In genomic region chr7:5488286-5488878, GRCh38 we compare ENCODE assay signal across 20 cellular contexts. TPM values are rescaled to one million over a fixed set of nuclear protein-coding genes. Genes with fewer than 3 reads are reported as not detected.
DNase-seq lines count a peak whose midpoint lies in the region; ATAC-seq and TF ChIP-seq lines count a peak whose summit lies in the region.
"Had no signal": no experiment of that assay in that cellular context is flagged by ENCODE, and none has a peak within 500 bp of the region (broad histone marks: within the 10 kb centered on the region; RNA-seq: fewer than 3 reads in every experiment).

No MANE protein-coding gene starts in this region.

- POLR2A ChIA-PET in IMR-90 (lab: Charles Lee; ENCODE audit: unreplicated experiment) (no interaction called here), OCI-LY7 (lab: Charles Lee) (no interaction called here)

- H2AK9ac ChIP-seq in IMR-90 (replicated peaks; ENCODE audit: low read depth, low read length, poor library complexity), result peak overlapping the region; percentile 70

- H3K27ac ChIP-seq in IMR-90 (ENCODE audit: insufficient read depth, low read length) (no peak overlapping the region), tibial artery (no peak overlapping the region), OCI-LY7 (ENCODE audit: low read depth, low read length, poor library complexity, severe bottlenecking) (no peak overlapping the region)
- H3K27ac ChIP-seq: C4-2B, PC-9, SJCRH30 had no signal

- no peak overlapping the region for H2BK5ac ChIP-seq in IMR-90 (ENCODE audit: low read depth, low read length, poor library complexity, severe bottlenecking)

- DNase-seq in activated naive CD4-positive, alpha-beta T cell treated with anti-CD3 and anti-CD28 coated beads, Interleukin-2, amount 10 ng/mL, durations not matched to agents 7 days and 5 days, result peak; percentile 42
- DNase-seq in activated naive CD4-positive, alpha-beta T cell treated with anti-CD3 and anti-CD28 coated beads, Interleukin-2, amount 50 U/mL, for 16 hours, result no peak
- DNase-seq in IMR-90, result no peak
- peak; percentile 16 for DNase-seq in occipital lobe (lab: John Stamatoyannopoulos, UW)
- no peak for DNase-seq in tibial artery
- no peak for DNase-seq in OCI-LY7 (ENCODE audit: low spot score)
- DNase-seq: foreskin melanocyte, hippocampal formation, left ventricle myocardium superior, MG63, midbrain, NCI-H1436 treated with DMSO at 0.1 percent for 48 hours, NCI-H2227 treated with DMSO at 0.1 percent for 48 hours, SJCRH30 had no signal

- H3K23ac ChIP-seq in IMR-90 (ENCODE audit: low read depth, low read length), result no peak overlapping the region

- H3K9me3 ChIP-seq in IMR-90 (ENCODE audit: control insufficient read depth, insufficient read depth, low read length), result no peaks in the 10 kb centered on the region
- H3K9me3 ChIP-seq in tibial artery, result no peaks in the 10 kb centered on the region
- H3K9me3 ChIP-seq in OCI-LY7 (ENCODE audit: low read length), result no peaks in the 10 kb centered on the region
- H3K9me3 ChIP-seq: MG63, SJCRH30 had no signal

- H3K9me1 ChIP-seq in IMR-90 (ENCODE audit: insufficient read depth, low read length), result no peaks in the 10 kb centered on the region; the same call in 1 of the 2 replicates

- no peak overlapping the region for H2BK15ac ChIP-seq in IMR-90 (ENCODE audit: low read depth, low read length)

- no peaks in the 10 kb centered on the region for H3K9me2 ChIP-seq in OCI-LY7 (ENCODE audit: insufficient read depth, low read length)

- H3K4me1 Mint-ChIP-seq in activated naive CD4-positive, alpha-beta T cell treated with anti-CD3 and anti-CD28 coated beads, Interleukin-2, amount 10 ng/mL, durations not matched to agents 7 days and 5 days, result peaks cover 35% of the 10 kb centered on the region
- no peaks in the 10 kb centered on the region for H3K4me1 Mint-ChIP-seq in activated T-helper 17 cell treated with anti-CD3 and anti-CD28 coated beads, Interleukin-2, amount 50 U/mL, for 72 hours
- H3K4me1 Mint-ChIP-seq: nephron had no signal

- no peak overlapping the region for H3K18ac ChIP-seq in IMR-90 (ENCODE audit: low read depth, low read length)

- H4K20me1 ChIP-seq in IMR-90 (ENCODE audit: insufficient read depth, low read length) (peaks cover 40% of the 10 kb centered on the region), OCI-LY7 (ENCODE audit: insufficient read depth, low read length) (no peaks in the 10 kb centered on the region)

- no peak for TF ChIP-seq RAD21 in IMR-90 (IDR thresholded peaks at IDR 0.05; ENCODE audit: low read length)

- no peak overlapping the region for H3K56ac ChIP-seq in IMR-90 (ENCODE audit: extremely low read depth, insufficient read depth, low read length)

- peaks cover 2% of the 10 kb centered on the region; the same call in 1 of the 2 replicates for H3K4me1 ChIP-seq in IMR-90 (ENCODE audit: control insufficient read depth, insufficient read depth, low read length)
- H3K4me1 ChIP-seq in tibial artery, result peaks cover 0 to 10% (median 3%) of the 10 kb centered on the region in 4 donors
- H3K4me1 ChIP-seq in OCI-LY7 (ENCODE audit: insufficient read depth, low read length, poor library complexity, severe bottlenecking), result peaks cover 26% of the 10 kb centered on the region

- in situ Hi-C loops in IMR-90 (cut with MboI; ENCODE audit: low sequenced_read_pairs), result no loop called here

- H3K27me3 ChIP-seq in IMR-90 (ENCODE audit: control insufficient read depth, insufficient read depth, low read length) (no peaks in the 10 kb centered on the region), tibial artery (no peaks in the 10 kb centered on the region)
- H3K27me3 ChIP-seq: MG63, SJCRH30 had no signal

- no peak overlapping the region for H2BK20ac ChIP-seq in IMR-90 (ENCODE audit: low read depth, low read length)

- no peak for TF ChIP-seq POLR2A in IMR-90 (IDR thresholded peaks at IDR 0.05; ENCODE audit: low read depth, low read length)

- CTCF ChIA-PET in activated naive CD4-positive, alpha-beta T cell treated with anti-CD3 and anti-CD28 coated beads, Interleukin-2, amount 10 ng/mL, durations not matched to agents 7 days and 5 days (lab: Charles Lee), result interaction anchor here (0.5 to 1.2 kb wide), 2 partner anchors 176 to 323 kb away, joined by 3 to 4 read pairs; no protein-coding TSS in a partner anchor
- CTCF ChIA-PET in IMR-90 (lab: Yijun Ruan, JAX), result no interaction called here
- CTCF ChIA-PET in OCI-LY7 (lab: Charles Lee; ENCODE audit: unreplicated experiment), result no interaction called here

- no peak overlapping the region for H2AK5ac ChIP-seq in IMR-90 (ENCODE audit: low read depth, low read length)

- H3K36me3 ChIP-seq in IMR-90 (ENCODE audit: control insufficient read depth, insufficient read depth, low read length), result peaks cover 25% of the 10 kb centered on the region
- H3K36me3 ChIP-seq in tibial artery, result peaks cover 4 to 41% (median 8%) of the 10 kb centered on the region in 3 donors
- peaks cover 47% of the 10 kb centered on the region for H3K36me3 ChIP-seq in OCI-LY7 (ENCODE audit: insufficient read depth, low read length)
- H3K36me3 ChIP-seq: SJCRH30 had no signal

- H4K5ac ChIP-seq in IMR-90 (ENCODE audit: low read depth, low read length), result no peak overlapping the region

- H3K9me3 Mint-ChIP-seq in activated naive CD4-positive, alpha-beta T cell treated with anti-CD3 and anti-CD28 coated beads, Interleukin-2, amount 10 ng/mL, durations not matched to agents 7 days and 5 days, result no peaks in the 10 kb centered on the region
- H3K9me3 Mint-ChIP-seq in activated T-helper 17 cell treated with anti-CD3 and anti-CD28 coated beads, Interleukin-2, amount 50 U/mL, for 72 hours, result no peaks in the 10 kb centered on the region
- H3K9me3 Mint-ChIP-seq: H9, nephron had no signal

- H2BK120ac ChIP-seq in IMR-90 (ENCODE audit: low read depth, low read length), result no peak overlapping the region

- no peak overlapping the region for H3K9ac ChIP-seq in IMR-90 (ENCODE audit: low read depth, low read length)

- no peaks in the 10 kb centered on the region for H3K27me3 Mint-ChIP-seq in activated naive CD4-positive, alpha-beta T cell treated with anti-CD3 and anti-CD28 coated beads, Interleukin-2, amount 10 ng/mL, durations not matched to agents 7 days and 5 days
- H3K27me3 Mint-ChIP-seq in activated T-helper 17 cell treated with anti-CD3 and anti-CD28 coated beads, Interleukin-2, amount 50 U/mL, for 72 hours, result no peaks in the 10 kb centered on the region

- H4K91ac ChIP-seq in IMR-90 (ENCODE audit: insufficient read depth, low read depth, low read length), result no peak overlapping the region

- peak overlapping the region; percentile 44 for H3K4me3 Mint-ChIP-seq in activated naive CD4-positive, alpha-beta T cell treated with anti-CD3 and anti-CD28 coated beads, Interleukin-2, amount 10 ng/mL, durations not matched to agents 7 days and 5 days
- peak overlapping the region; percentile 36 for H3K4me3 Mint-ChIP-seq in activated T-helper 17 cell treated with anti-CD3 and anti-CD28 coated beads, Interleukin-2, amount 50 U/mL, for 72 hours
- H3K4me3 Mint-ChIP-seq: H9, nephron had no signal

- dilution Hi-C loops in IMR-90 (cut with HindIII; ENCODE audit: low sequenced_read_pairs, unreplicated experiment), result no loop called here

- H3K4ac ChIP-seq in IMR-90 (ENCODE audit: low read depth, low read length), result no peak overlapping the region

- H4K8ac ChIP-seq in IMR-90 (ENCODE audit: low read depth in 2 of 2, low read length in 2 of 2), result no peak overlapping the region

- peaks cover 7% of the 10 kb centered on the region for H3K36me3 Mint-ChIP-seq in activated naive CD4-positive, alpha-beta T cell treated with anti-CD3 and anti-CD28 coated beads, Interleukin-2, amount 10 ng/mL, durations not matched to agents 7 days and 5 days
- peaks cover 8% of the 10 kb centered on the region for H3K36me3 Mint-ChIP-seq in activated T-helper 17 cell treated with anti-CD3 and anti-CD28 coated beads, Interleukin-2, amount 50 U/mL, for 72 hours (ENCODE audit: low read depth)

- ATAC-seq in IMR-90 (ENCODE audit: low read depth), result no peak
- no peak for ATAC-seq in activated T-helper 17 cell treated with anti-CD3 and anti-CD28 coated beads, Interleukin-2, amount 50 U/mL, for 72 hours (replicated peaks)
- ATAC-seq in HG02885 (IDR thresholded peaks at IDR 0.05; ENCODE audit: poor library complexity, unreplicated experiment), result no peak

- TF ChIP-seq CTCF in IMR-90 (conservative IDR thresholded peaks at IDR 0.05; ENCODE audit: low read depth, low read length) (no peak), tibial artery (IDR thresholded peaks at IDR 0.05) (no peak), OCI-LY7 (conservative IDR thresholded peaks at IDR 0.05; ENCODE audit: low read length) (no peak)

- no peak overlapping the region for H3K4me3 ChIP-seq in IMR-90 (ENCODE audit: insufficient read depth, low read depth, low read length)
- no peak overlapping the region for H3K4me3 ChIP-seq in tibial artery
- H3K4me3 ChIP-seq in OCI-LY7 (ENCODE audit: low read depth, low read length, poor library complexity, severe bottlenecking), result no peak overlapping the region
- H3K4me3 ChIP-seq: MG63, PC-9, SJCRH30 had no signal

- no peak overlapping the region for H3K14ac ChIP-seq in IMR-90 (replicated peaks; ENCODE audit: low read depth, low read length)

- peaks cover 10 to 50% of the 10 kb centered on the region in 2 experiments for H3K79me1 ChIP-seq in IMR-90 (ENCODE audit: low read depth in 1 of 2, low read length in 2 of 2)

- H3K27ac Mint-ChIP-seq in activated naive CD4-positive, alpha-beta T cell treated with anti-CD3 and anti-CD28 coated beads, Interleukin-2, amount 10 ng/mL, durations not matched to agents 7 days and 5 days, result peak overlapping the region; percentile 33
- H3K27ac Mint-ChIP-seq in activated T-helper 17 cell treated with anti-CD3 and anti-CD28 coated beads, Interleukin-2, amount 50 U/mL, for 72 hours, result no peak overlapping the region
- H3K27ac Mint-ChIP-seq: nephron had no signal

- H2AFZ ChIP-seq in IMR-90 (replicated peaks; ENCODE audit: low read length, poor library complexity) (no peak overlapping the region), OCI-LY7 (ENCODE audit: low read length) (no peak overlapping the region)
- H2AFZ ChIP-seq: PC-9 had no signal

- H3K79me2 ChIP-seq in OCI-LY7 (ENCODE audit: insufficient read depth, low read depth, low read length), result no peaks in the 10 kb centered on the region

- no TSS peak for BruUV-seq in IMR-90 (replicated peaks; lab: Mats Ljungman, UMichigan)
- BruUV-seq in OCI-LY7 (replicated peaks; lab: Mats Ljungman, UMichigan), result no TSS peak

- H3K4me2 ChIP-seq in IMR-90 (ENCODE audit: low read depth, low read length) (no peak overlapping the region), OCI-LY7 (ENCODE audit: low read length) (no peak overlapping the region)
- H3K4me2 ChIP-seq: PC-9 had no signal

- WGBS in IMR-90 (ENCODE audit: extremely low coverage in 2 of 2, insufficient read length in 1 of 2), 2 experiments, result 95% methylated on average over 13 of the region's 31 CpGs; no CpG with 5 or more reads in 1 of the 2 experiments

- intact Hi-C loops in IMR-90 (cut with micrococcal nuclease), result no loop called here
- intact Hi-C loops in tibial artery (cut with DNase I; ENCODE audit: low total_unique reads), result no loop called here
- intact Hi-C loops in OCI-LY7 (cut with micrococcal nuclease; ENCODE audit: unreplicated experiment), result no loop called here

RNA-seq across cellular contexts. Expression of gene FBXL18, which starts 25.2 kb away (rescaled TPM):
- total RNA-seq in IMR-90 (2012; rRNA removed), result 2.0 and 2.2 TPM in 2 replicates
- polyA plus RNA-seq in IMR-90 (2012; rRNA removed), result 6.4 and 8.7 TPM in 2 replicates
- polyA plus RNA-seq in IMR-90 (2012; cell fraction: cytosol; rRNA removed), result 3.8 and 7.0 TPM in 2 replicates
- polyA plus RNA-seq in IMR-90 (2012; cell fraction: nucleus; rRNA removed; ENCODE audit: low replicate concordance), result 7.2 and 21.7 TPM in 2 replicates
- 10 to 100 TPM in 1 of 2 donors, 1 to 10 TPM in 1; 6.6 to 13.2 TPM for total RNA-seq in activated T-helper 17 cell treated with anti-CD3 and anti-CD28 coated beads, Interleukin-2, amount 50 U/mL, for 72 hours
- total RNA-seq in occipital lobe, result 3.6 TPM
- total RNA-seq in OCI-LY7 (2014; rRNA removed; shearing (Covaris generic)), result 8.0 and 9.4 TPM in 2 replicates
- total RNA-seq in OCI-LY7 (2022), result 25.5 and 28.7 TPM in 2 replicates

RNA-seq across cellular contexts. Expression of gene ACTB, which starts 42.0 kb away (rescaled TPM):
- total RNA-seq in IMR-90 (2012; rRNA removed) (7,721 and 7,727 TPM in 2 replicates), occipital lobe (1,571 TPM), OCI-LY7 (2022) (3,189 and 3,571 TPM in 2 replicates)
- 9,060 and 9,985 TPM in 2 replicates for polyA plus RNA-seq in IMR-90 (2012; rRNA removed)
- polyA plus RNA-seq in IMR-90 (2012; cell fraction: cytosol; rRNA removed), result 16,337 and 21,423 TPM in 2 replicates
- 3,466 and 15,446 TPM in 2 replicates for polyA plus RNA-seq in IMR-90 (2012; cell fraction: nucleus; rRNA removed; ENCODE audit: low replicate concordance)
- total RNA-seq in activated T-helper 17 cell treated with anti-CD3 and anti-CD28 coated beads, Interleukin-2, amount 50 U/mL, for 72 hours, result over 10,000 TPM in 1 of 2 donors, 1,000 to 10,000 TPM in 1; 7,579 to 12,358 TPM
- total RNA-seq in OCI-LY7 (2014; rRNA removed; shearing (Covaris generic)), result 1,491 and 1,906 TPM in 2 replicates

Comparison
In these comparisons a context has a peak if more than half of its experiments do, and no peak if none do; other contexts are left out.
1. DNase-seq: peak in activated naive CD4-positive, alpha-beta T cell treated with anti-CD3 and anti-CD28 coated beads, Interleukin-2, amount 10 ng/mL, durations not matched to agents 7 days and 5 days (single experiment) and occipital lobe (single experiment); none in activated naive CD4-positive, alpha-beta T cell treated with anti-CD3 and anti-CD28 coated beads, Interleukin-2, amount 50 U/mL, for 16 hours (single experiment), IMR-90 (single experiment), tibial artery (0 of 2) and OCI-LY7 (single experiment).